8 cellular contexts compared by ENCODE assay signal in genomic region chr6:26157838-26158580, GRCh38.
A peak's percentile ranks its signal among the peaks of the same experiment; 100 is the strongest.
DNase-seq lines count a peak whose midpoint lies in the region; ATAC-seq and TF ChIP-seq lines count a peak whose summit lies in the region.

No MANE protein-coding gene starts in this region.

- no peaks in the 10 kb centered on the region for H3K4me1 ChIP-seq in colonic mucosa

- TF ChIP-seq POLR2A in GM19193 (IDR thresholded peaks at IDR 0.05; ENCODE audit: extremely low read depth, insufficient read depth, insufficient read length) = peak; percentile 98

- intact Hi-C loops in colonic mucosa (cut with DNase I) = loop anchor here (2.0 to 5.0 kb wide), 2 partner anchors 33 to 39 kb away; a partner anchor contains a TSS

- peak overlapping the region; percentile 72 to 91 for H3K9ac ChIP-seq in colonic mucosa (ENCODE audit: low read depth in 2 of 2, low read length in 2 of 2)

- H3K27ac ChIP-seq in colonic mucosa = peak overlapping the region; percentile 98
- peak overlapping the region; percentile 89 for H3K27ac ChIP-seq in layer of hippocampus (ENCODE audit: low read depth, low read length)

- no peaks in the 10 kb centered on the region for H3K9me3 ChIP-seq in colonic mucosa

- peak overlapping the region; percentile 56 for H3K4me3 ChIP-seq in colonic mucosa

- DNase-seq in Ammon's horn (ENCODE audit: low spot score) = peak; percentile 94
- peak; percentile 93 to 99 for DNase-seq in NCI-H524 (lab: John Stamatoyannopoulos, UW)
- peak; percentile 79 to 81 for DNase-seq in activated CD4-positive, alpha-beta T cell treated with anti-CD3 and anti-CD28 coated beads for 4 hours
- DNase-seq in colonic mucosa = peak; percentile 91
- peak in 3 of 4 experiments; percentile 62 to 70 (median 68) for DNase-seq in stimulated activated CD4-positive, alpha-beta T cell treated with anti-CD3 and anti-CD28 coated beads, Interleukin-1b, Interleukin-23, amount 100 ng/mL, for 24 hours (ENCODE audit: low read depth in 4 of 4, low spot score in 1 of 4)

- TF ChIP-seq CTCF in colonic mucosa (IDR thresholded peaks at IDR 0.05) = no peak

- H3K36me3 ChIP-seq in colonic mucosa = no peaks in the 10 kb centered on the region

- H3K27me3 ChIP-seq in colonic mucosa (no peaks in the 10 kb centered on the region), layer of hippocampus (ENCODE audit: control insufficient read depth, insufficient read depth, low read length) (no peaks in the 10 kb centered on the region)

- ATAC-seq in HG03439 (IDR thresholded peaks at IDR 0.05; ENCODE audit: unreplicated experiment) = peak; percentile 73

Comparison
In these comparisons a context has a peak if more than half of its experiments do, and no peak if none do; other contexts are left out.
1. Peak in every context shown above with its lines: DNase-seq, ATAC-seq, H3K4me3 ChIP-seq and H3K27ac ChIP-seq.